ENCODE assay signal across 13 cellular contexts in genomic region chr13:24267283-24267682, GRCh38. TPM values are rescaled to one million over a fixed set of nuclear protein-coding genes. Genes with fewer than 3 reads are reported as not detected.
DNase-seq lines count a peak whose midpoint lies in the region; ATAC-seq, FAIRE-seq and TF ChIP-seq lines count a peak whose summit lies in the region.
"Had no signal": no experiment of that assay in that cellular context is flagged by ENCODE, and none has a peak within 500 bp of the region (broad histone marks: within the 10 kb centered on the region; RNA-seq: fewer than 3 reads in every experiment).

No MANE protein-coding gene starts in this region.

- no TSS peak for BruUV-seq in OCI-LY7 (replicated peaks; lab: Mats Ljungman, UMichigan)

- peaks cover 37% of the 10 kb centered on the region for H3K36me3 Mint-ChIP-seq in activated CD4-positive, alpha-beta T cell treated with anti-CD3 and anti-CD28 coated beads for 36 hours (ENCODE audit: low read depth)
- peaks cover 43% of the 10 kb centered on the region for H3K36me3 Mint-ChIP-seq in activated T-helper 17 cell treated with anti-CD3 and anti-CD28 coated beads, Interleukin-2, amount 50 U/mL, for 72 hours (ENCODE audit: low read depth)

- CTCF ChIA-PET in activated CD4-positive, alpha-beta T cell treated with anti-CD3 and anti-CD28 coated beads for 36 hours (lab: Charles Lee), result interaction anchor here (0.7 to 0.9 kb wide), 2 partner anchors 12 to 331 kb away, joined by 3 read pairs; no protein-coding TSS in a partner anchor
- CTCF ChIA-PET in OCI-LY7 (lab: Charles Lee; ENCODE audit: unreplicated experiment), result no interaction called here

- H3K4me2 ChIP-seq in OCI-LY7 (ENCODE audit: low read length), result no peak overlapping the region

- no peaks in the 10 kb centered on the region for H3K9me2 ChIP-seq in OCI-LY7 (ENCODE audit: insufficient read depth, low read length)

- H3K27me3 Mint-ChIP-seq in activated CD4-positive, alpha-beta T cell treated with anti-CD3 and anti-CD28 coated beads for 36 hours, result no peaks in the 10 kb centered on the region
- H3K27me3 Mint-ChIP-seq in activated T-helper 17 cell treated with anti-CD3 and anti-CD28 coated beads, Interleukin-2, amount 50 U/mL, for 72 hours, result no peaks in the 10 kb centered on the region

- POLR2A ChIA-PET in activated CD4-positive, alpha-beta T cell treated with anti-CD3 and anti-CD28 coated beads for 36 hours (lab: Charles Lee), result interaction anchor here (0.6 to 4.8 kb wide), 3 partner anchors 9 to 170 kb away, joined by 3 to 41 read pairs (median 4); no protein-coding TSS in a partner anchor
- POLR2A ChIA-PET in OCI-LY7 (lab: Charles Lee), result no interaction called here

- no peaks in the 10 kb centered on the region for H3K27me3 ChIP-seq in stomach smooth muscle (ENCODE audit: control insufficient read depth in 1 of 2, insufficient read depth in 2 of 2, low read length in 2 of 2)

- H3K4me1 Mint-ChIP-seq in activated CD4-positive, alpha-beta T cell treated with anti-CD3 and anti-CD28 coated beads for 36 hours, result peaks cover 85% of the 10 kb centered on the region
- peaks cover 53% of the 10 kb centered on the region for H3K4me1 Mint-ChIP-seq in activated T-helper 17 cell treated with anti-CD3 and anti-CD28 coated beads, Interleukin-2, amount 50 U/mL, for 72 hours

- no peak overlapping the region for H2AFZ ChIP-seq in OCI-LY7 (ENCODE audit: low read length)

- H3K9me3 ChIP-seq in kidney (ENCODE audit: control insufficient read depth in 1 of 2, low read length in 2 of 2), result no peaks in the 10 kb centered on the region
- H3K9me3 ChIP-seq in stomach smooth muscle (ENCODE audit: control insufficient read depth in 2 of 2, low read length in 2 of 2), result no peaks in the 10 kb centered on the region
- H3K9me3 ChIP-seq in OCI-LY7 (ENCODE audit: low read length), result no peaks in the 10 kb centered on the region

- intact Hi-C loops in activated CD4-positive, alpha-beta T cell treated with anti-CD3 and anti-CD28 coated beads for 36 hours (cut with DNase I, micrococcal nuclease), result loop anchor here in 1 of 2 experiments (5.0 to 10.0 kb wide), 3 partner anchors 170 to 890 kb away; partner anchors contain the start of gene TNFRSF19
- intact Hi-C loops in kidney (cut with DNase I) (no loop called here), OCI-LY7 (cut with micrococcal nuclease; ENCODE audit: unreplicated experiment) (no loop called here)

- H3K27ac ChIP-seq in kidney (ENCODE audit: low read depth in 2 of 2, low read length in 2 of 2) (peak overlapping the region; percentile 49 to 54), stomach smooth muscle (ENCODE audit: low read length) (peak overlapping the region; percentile 31), OCI-LY7 (ENCODE audit: low read depth, low read length, poor library complexity, severe bottlenecking) (no peak overlapping the region)
- H3K27ac ChIP-seq: 22Rv1 had no signal

- FAIRE-seq in kidney (lab: Jason Lieb, UNC), result peak; percentile 93
- FAIRE-seq: K562 had no signal

- H3K9ac ChIP-seq in kidney (ENCODE audit: low read length in 2 of 2) (peak overlapping the region in 1 of 2 donors; percentile 30), stomach smooth muscle (ENCODE audit: low read length in 2 of 2) (peak overlapping the region in 1 of 2 donors; percentile 30)

- H3K4me1 ChIP-seq in kidney (ENCODE audit: control insufficient read depth in 1 of 2, insufficient read depth in 1 of 2, low read depth in 1 of 2, low read length in 2 of 2), result peaks cover 37 to 38% of the 10 kb centered on the region in 2 donors
- H3K4me1 ChIP-seq in stomach smooth muscle (ENCODE audit: control insufficient read depth, insufficient read depth, low read length), result peaks cover 6% of the 10 kb centered on the region
- H3K4me1 ChIP-seq in OCI-LY7 (ENCODE audit: insufficient read depth, low read length, poor library complexity, severe bottlenecking), result no peaks in the 10 kb centered on the region

- H3K4me3 ChIP-seq in kidney (ENCODE audit: low read length in 2 of 2) (peak overlapping the region in 1 of 2 donors; percentile 30), stomach smooth muscle (ENCODE audit: low read length in 2 of 2) (peak overlapping the region in 1 of 2 donors; percentile 58), OCI-LY7 (ENCODE audit: low read depth, low read length, poor library complexity, severe bottlenecking) (no peak overlapping the region)
- H3K4me3 ChIP-seq: K562 had no signal

- H3K36me3 ChIP-seq in kidney (ENCODE audit: control insufficient read depth in 1 of 2, insufficient read depth in 2 of 2, low read length in 2 of 2) (no peaks in the 10 kb centered on the region), stomach smooth muscle (ENCODE audit: control insufficient read depth in 2 of 2, insufficient read depth in 2 of 2, low read length in 2 of 2) (peaks cover 0 to 2% of the 10 kb centered on the region in 2 donors), OCI-LY7 (ENCODE audit: insufficient read depth, low read length) (no peaks in the 10 kb centered on the region)

- H3K27ac Mint-ChIP-seq in activated CD4-positive, alpha-beta T cell treated with anti-CD3 and anti-CD28 coated beads for 36 hours, result peak overlapping the region; percentile 98
- H3K27ac Mint-ChIP-seq in activated T-helper 17 cell treated with anti-CD3 and anti-CD28 coated beads, Interleukin-2, amount 50 U/mL, for 72 hours, result peak overlapping the region; percentile 89

- TF ChIP-seq CTCF in kidney (IDR thresholded peaks at IDR 0.05; ENCODE audit: borderline replicate concordance, extremely low read depth, insufficient read depth) (no peak), OCI-LY7 (conservative IDR thresholded peaks at IDR 0.05; ENCODE audit: low read length) (no peak)

- H3K4me3 Mint-ChIP-seq in activated CD4-positive, alpha-beta T cell treated with anti-CD3 and anti-CD28 coated beads for 36 hours, result peak overlapping the region; percentile 61
- H3K4me3 Mint-ChIP-seq in activated T-helper 17 cell treated with anti-CD3 and anti-CD28 coated beads, Interleukin-2, amount 50 U/mL, for 72 hours, result peak overlapping the region; percentile 98

- H3K9me3 Mint-ChIP-seq in activated CD4-positive, alpha-beta T cell treated with anti-CD3 and anti-CD28 coated beads for 36 hours (ENCODE audit: low read depth), result no peaks in the 10 kb centered on the region
- no peaks in the 10 kb centered on the region for H3K9me3 Mint-ChIP-seq in activated T-helper 17 cell treated with anti-CD3 and anti-CD28 coated beads, Interleukin-2, amount 50 U/mL, for 72 hours

- no peak for DNase-seq in activated CD4-positive, alpha-beta T cell treated with anti-CD3 and anti-CD28 coated beads for 36 hours
- DNase-seq in activated CD4-positive, alpha-beta T cell treated with anti-CD3 and anti-CD28 coated beads for 1 hour, result no peak
- DNase-seq in kidney, result no peak
- DNase-seq in OCI-LY7 (ENCODE audit: low spot score), result no peak
- DNase-seq: activated CD4-positive, CD25-positive, alpha-beta regulatory T cell had no signal

- H3K79me2 ChIP-seq in OCI-LY7 (ENCODE audit: insufficient read depth, low read depth, low read length), result no peaks in the 10 kb centered on the region

- peak; percentile 13 for ATAC-seq in activated CD4-positive, alpha-beta T cell treated with anti-CD3 and anti-CD28 coated beads for 36 hours
- no peak for ATAC-seq in activated T-helper 17 cell treated with anti-CD3 and anti-CD28 coated beads, Interleukin-2, amount 50 U/mL, for 72 hours (replicated peaks)
- ATAC-seq in GM21576 (IDR thresholded peaks at IDR 0.05; ENCODE audit: unreplicated experiment), result no peak
- no peak for ATAC-seq in HG02973 (IDR thresholded peaks at IDR 0.05; ENCODE audit: unreplicated experiment)
- ATAC-seq: K562 had no signal

- H4K20me1 ChIP-seq in OCI-LY7 (ENCODE audit: insufficient read depth, low read length), result no peaks in the 10 kb centered on the region

RNA-seq across cellular contexts. Expression of gene C1QTNF9, which starts 42.1 kb away (rescaled TPM):
- not detected for total RNA-seq in activated CD4-positive, alpha-beta T cell treated with anti-CD3 and anti-CD28 coated beads for 36 hours
- total RNA-seq in activated T-helper 17 cell treated with anti-CD3 and anti-CD28 coated beads, Interleukin-2, amount 50 U/mL, for 72 hours, result not detected
- total RNA-seq in kidney (0.25 TPM), OCI-LY7 (2022) (not detected in 2 replicates)
- polyA plus RNA-seq in kidney (ENCODE audit: insufficient read depth, low read depth, low replicate concordance), result not detected
- not detected in 2 replicates for total RNA-seq in OCI-LY7 (2014; rRNA removed; shearing (Covaris generic))
- total RNA-seq: dermis microvascular lymphatic vessel endothelial cell, K562, lung microvascular endothelial cell had no signal
- polyA plus RNA-seq: K562 had no signal
